ENCODE assay signal across 1 cellular context in genomic region chr17:78414178-78415162, GRCh38.
TF ChIP-seq lines count a peak whose summit lies in the region.

No MANE protein-coding gene starts in this region.

TF ChIP-seq in HepG2, 621 proteins besides CTCF, POLR2A, EP300 and RAD21:
- TF ChIP-seq ZFP91 (CRISPR knock-in tag; IDR thresholded peaks at IDR 0.05; ENCODE audit: borderline replicate concordance) (peak; percentile 22; the same call in 1 of the 2 replicates), TGIF2 (CRISPR knock-in tag; IDR thresholded peaks at IDR 0.05) (no peak), AGO2 (optimal IDR thresholded peaks at IDR 0.05; ENCODE audit: low read depth, low read length) (peak; percentile 73), ARID5B (CRISPR knock-in tag; IDR thresholded peaks at IDR 0.05) (no peak), ATAD3A (CRISPR knock-in tag; IDR thresholded peaks at IDR 0.05) (0 out of 2 replicates have a peak, but pooled peaks have one; percentile 66), ZNF776 (CRISPR knock-in tag; IDR thresholded peaks at IDR 0.05) (0 out of 2 replicates have a peak, but pooled peaks have one; percentile 16)
